Comparison of ENCODE assay signal across 13 cellular contexts in genomic region chr15:71679223-71680078, GRCh38.
A peak's percentile ranks its signal among the peaks of the same experiment; 100 is the strongest.
DNase-seq lines count a peak whose midpoint lies in the region; ATAC-seq and TF ChIP-seq lines count a peak whose summit lies in the region.
"Had no signal": no experiment of that assay in that cellular context is flagged by ENCODE, and none has a peak within 500 bp of the region (broad histone marks: within the 10 kb centered on the region; RNA-seq: fewer than 3 reads in every experiment).

No MANE protein-coding gene starts in this region.

- no peak overlapping the region for H3K4me3 ChIP-seq in tibial artery

- peak overlapping the region; percentile 3 for H3K27ac ChIP-seq in epithelial cell of prostate
- H3K27ac ChIP-seq in tibial artery = no peak overlapping the region

- peak overlapping the region; percentile 54 to 83 (median 72) for H3K27ac Mint-ChIP-seq in nephron
- H3K27ac Mint-ChIP-seq: effector memory CD8-positive, alpha-beta T cell had no signal

- no peaks in the 10 kb centered on the region for H3K36me3 ChIP-seq in tibial artery

- H3K9me3 Mint-ChIP-seq in nephron = no peaks in the 10 kb centered on the region
- H3K9me3 Mint-ChIP-seq: effector memory CD8-positive, alpha-beta T cell had no signal

- peaks cover 0 to 23% (median 13%) of the 10 kb centered on the region in 4 donors for H3K4me1 ChIP-seq in tibial artery

- no peak overlapping the region for H3K4me3 Mint-ChIP-seq in nephron
- H3K4me3 Mint-ChIP-seq: effector memory CD8-positive, alpha-beta T cell had no signal

- H3K27me3 ChIP-seq in tibial artery = no peaks in the 10 kb centered on the region

- DNase-seq in ELR (ENCODE audit: low read depth) (peak; percentile 75), NCI-H226 (peak; percentile 97), epithelial cell of prostate (ENCODE audit: low read depth, low spot score) (no peak), tibial artery (no peak)
- DNase-seq in activated T-cell treated with anti-CD3 and anti-CD28 coated beads, Interleukin-2, amount 50 U/mL, for 48 hours = no peak
- DNase-seq: activated effector memory CD4-positive, alpha-beta T cell treated with anti-CD3 and anti-CD28 coated beads, Interleukin-2, amount 50 U/mL, for 16 hours; DMS 273 treated with DMSO at 0.1 percent for 48 hours; effector memory CD8-positive, alpha-beta T cell; kidney glomerular epithelial cell; NCI-H1092 treated with DMSO at 0.1 percent for 48 hours had no signal

- intact Hi-C loops in tibial artery (cut with DNase I; ENCODE audit: low total_unique reads) = no loop called here

- no peaks in the 10 kb centered on the region for H3K36me3 Mint-ChIP-seq in nephron (ENCODE audit: low read depth)

- H3K9me3 ChIP-seq in tibial artery = no peaks in the 10 kb centered on the region

- peaks cover 66% of the 10 kb centered on the region for H3K4me1 Mint-ChIP-seq in nephron

- ATAC-seq in GM21515 (IDR thresholded peaks at IDR 0.05; ENCODE audit: unreplicated experiment) (no peak), HG03175 (IDR thresholded peaks at IDR 0.05; ENCODE audit: unreplicated experiment) (no peak)
- ATAC-seq: effector memory CD8-positive, alpha-beta T cell had no signal

- no peak for TF ChIP-seq CTCF in nephron (IDR thresholded peaks at IDR 0.05; ENCODE audit: unreplicated experiment in 3 of 3)
- TF ChIP-seq CTCF in tibial artery (IDR thresholded peaks at IDR 0.05) = no peak

- H3K27me3 Mint-ChIP-seq in nephron (ENCODE audit: low read depth) = no peaks in the 10 kb centered on the region

Comparison
In these comparisons a context has a peak if more than half of its experiments do, and no peak if none do; other contexts are left out.
1. DNase-seq: peak in ELR (single experiment) and NCI-H226 (single experiment); none in epithelial cell of prostate (single experiment), activated T-cell treated with anti-CD3 and anti-CD28 coated beads, Interleukin-2, amount 50 U/mL, for 48 hours (0 of 2) and tibial artery (0 of 2).